ENCODE assay signal across 1 cellular context in genomic region chr19:47858646-47859285, GRCh38.
TF ChIP-seq lines count a peak whose summit lies in the region.

A gene with protein sequence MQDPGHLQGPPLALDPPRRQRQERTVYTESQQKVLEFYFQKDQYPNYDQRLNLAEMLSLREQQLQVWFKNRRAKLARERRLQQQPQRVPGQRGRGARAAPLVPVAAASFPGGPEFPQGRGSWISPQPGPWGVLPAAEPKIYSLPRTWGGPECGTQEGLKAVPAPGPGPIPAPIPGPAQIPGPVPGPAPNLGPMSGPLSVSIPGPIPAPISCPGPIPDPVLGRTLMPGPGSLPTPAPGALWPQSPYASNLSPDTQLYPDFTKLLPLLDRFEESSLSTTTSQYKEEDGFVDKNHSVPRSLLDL (plus strand): TSS chr19:47859235. CDS start chr19:47859247, 12 bp downstream.

TF ChIP-seq in HEK293, 187 proteins besides CTCF, POLR2A, EP300 and RAD21:
- TF ChIP-seq GLIS2 (tag by site-specific recombination; IDR thresholded peaks at IDR 0.05): 0 out of 2 replicates have a peak, but pooled peaks have one; percentile 5
